In genomic region chr6:167833396-167833763, GRCh38 we compare ENCODE assay signal across 10 cellular contexts. TPM values are rescaled to one million over a fixed set of nuclear protein-coding genes. Genes with fewer than 3 reads are reported as not detected.
A peak's percentile ranks its signal among the peaks of the same experiment; 100 is the strongest.
DNase-seq lines count a peak whose midpoint lies in the region; ATAC-seq and TF ChIP-seq lines count a peak whose summit lies in the region.
"Had no signal": no experiment of that assay in that cellular context is flagged by ENCODE, and none has a peak within 500 bp of the region (broad histone marks: within the 10 kb centered on the region; RNA-seq: fewer than 3 reads in every experiment).

No MANE protein-coding gene starts in this region.

- DNase-seq in prostate gland (ENCODE audit: low spot score) (no peak), G401 (ENCODE audit: low spot score) (no peak), colonic mucosa (no peak), SK-N-SH (no peak), NCI-H345 (lab: John Stamatoyannopoulos, UW) (no peak)
- DNase-seq: NCI-H2081 treated with DMSO at 0.1 percent for 48 hours had no signal

- H3K36me3 ChIP-seq in prostate gland = no peaks in the 10 kb centered on the region
- H3K36me3 ChIP-seq in colonic mucosa = no peaks in the 10 kb centered on the region
- H3K36me3 ChIP-seq in SK-N-SH (replicated peaks in 1 of 2; ENCODE audit: control insufficient read depth in 1 of 2, insufficient read depth in 2 of 2, low read length in 1 of 2) = no peaks in the 10 kb centered on the region

- peaks cover 96% of the 10 kb centered on the region for H3K79me2 ChIP-seq in SK-N-SH (ENCODE audit: insufficient read depth)

- CTCF ChIA-PET in SK-N-SH (lab: Yijun Ruan, JAX) = no interaction called here

- peaks cover 3% of the 10 kb centered on the region for H3K27me3 Mint-ChIP-seq in activated T-helper 17 cell treated with anti-CD3 and anti-CD28 coated beads, Interleukin-2, amount 50 U/mL, for 72 hours

- in situ Hi-C loops in G401 (cut with HindIII; ENCODE audit: low sequenced_read_pairs) = no loop called here

- H3K9ac ChIP-seq in colonic mucosa (ENCODE audit: low read depth in 2 of 2, low read length in 2 of 2) = no peak overlapping the region
- H3K9ac ChIP-seq in SK-N-SH = no peak overlapping the region

- WGBS in prostate gland = 39% methylated on average over 2 of the region's 2 CpGs
- 93% methylated on average over 2 of the region's 2 CpGs for WGBS in SK-N-SH (ENCODE audit: low lambda C conversion rate)

- H3K9me2 ChIP-seq in SK-N-SH = no peaks in the 10 kb centered on the region

- no peak for TF ChIP-seq CTCF in prostate gland (IDR thresholded peaks at IDR 0.05)
- TF ChIP-seq CTCF in colonic mucosa (IDR thresholded peaks at IDR 0.05) = no peak
- no peak for TF ChIP-seq CTCF in SK-N-SH (IDR thresholded peaks at IDR 0.05)

- peaks cover 27% of the 10 kb centered on the region for H3K4me1 Mint-ChIP-seq in activated T-helper 17 cell treated with anti-CD3 and anti-CD28 coated beads, Interleukin-2, amount 50 U/mL, for 72 hours

- TF ChIP-seq POLR2A in prostate gland (IDR thresholded peaks at IDR 0.05) = no peak

- peak overlapping the region; percentile 55 for H3K27ac Mint-ChIP-seq in activated T-helper 17 cell treated with anti-CD3 and anti-CD28 coated beads, Interleukin-2, amount 50 U/mL, for 72 hours

- H3K4me3 Mint-ChIP-seq in activated T-helper 17 cell treated with anti-CD3 and anti-CD28 coated beads, Interleukin-2, amount 50 U/mL, for 72 hours = peak overlapping the region; percentile 90
- H3K4me3 Mint-ChIP-seq: activated naive CD4-positive, alpha-beta T cell treated with anti-CD3 and anti-CD28 coated beads, Interleukin-2, amount 50 U/mL, for 24 hours had no signal

- H3K9me3 ChIP-seq in prostate gland (no peaks in the 10 kb centered on the region), colonic mucosa (no peaks in the 10 kb centered on the region), SK-N-SH (no peaks in the 10 kb centered on the region)

- H2AFZ ChIP-seq in SK-N-SH (ENCODE audit: low read depth) = no peak overlapping the region

- intact Hi-C loops in prostate gland (cut with DNase I) (no loop called here), colonic mucosa (cut with DNase I) (no loop called here)

- no peak for TF ChIP-seq EP300 in SK-N-SH (IDR thresholded peaks at IDR 0.05; ENCODE audit: borderline replicate concordance in 1 of 2, low read depth in 1 of 2, low read length in 1 of 2)

- ATAC-seq in GM19452 (IDR thresholded peaks at IDR 0.05; ENCODE audit: unreplicated experiment) (peak; percentile 3), HG02981 (IDR thresholded peaks at IDR 0.05; ENCODE audit: unreplicated experiment) (peak; percentile 15)
- ATAC-seq in activated T-helper 17 cell treated with anti-CD3 and anti-CD28 coated beads, Interleukin-2, amount 50 U/mL, for 72 hours (replicated peaks) = peak; percentile 62

- POLR2A ChIA-PET in SK-N-SH (lab: Yijun Ruan, JAX) = no interaction called here

- H3K4me3 ChIP-seq in prostate gland (peak overlapping the region in 1 of 2 donors; percentile 4), colonic mucosa (no peak overlapping the region), SK-N-SH (ENCODE audit: low read depth in 2 of 2, low read length in 1 of 2) (no peak overlapping the region)

- H3K27me3 ChIP-seq in prostate gland (replicated peaks; ENCODE audit: insufficient read depth) = no peaks in the 10 kb centered on the region
- no peaks in the 10 kb centered on the region for H3K27me3 ChIP-seq in colonic mucosa
- no peaks in the 10 kb centered on the region for H3K27me3 ChIP-seq in SK-N-SH (ENCODE audit: insufficient read depth)

- TF ChIP-seq RAD21 in SK-N-SH (IDR thresholded peaks at IDR 0.05; ENCODE audit: low read length) = no peak

- H3K9me3 Mint-ChIP-seq in activated T-helper 17 cell treated with anti-CD3 and anti-CD28 coated beads, Interleukin-2, amount 50 U/mL, for 72 hours = no peaks in the 10 kb centered on the region
- H3K9me3 Mint-ChIP-seq: activated naive CD4-positive, alpha-beta T cell treated with anti-CD3 and anti-CD28 coated beads, Interleukin-2, amount 50 U/mL, for 24 hours had no signal

- H3F3A ChIP-seq in SK-N-SH (replicated peaks; ENCODE audit: insufficient read depth) = peaks cover 6% of the 10 kb centered on the region

- H3K27ac ChIP-seq in prostate gland (peak overlapping the region; percentile 63 to 66), colonic mucosa (no peak overlapping the region), SK-N-SH (ENCODE audit: low read depth in 2 of 2, low read length in 1 of 2) (no peak overlapping the region)

- H3K4me2 ChIP-seq in SK-N-SH = no peak overlapping the region

- no peaks in the 10 kb centered on the region for H3K4me1 ChIP-seq in prostate gland (replicated peaks)
- peaks cover 4% of the 10 kb centered on the region for H3K4me1 ChIP-seq in colonic mucosa
- H3K4me1 ChIP-seq in SK-N-SH (ENCODE audit: control insufficient read depth in 1 of 2, insufficient read depth in 2 of 2, low read depth in 1 of 2, low read length in 1 of 2) = peaks cover 8 to 9% of the 10 kb centered on the region in 2 experiments; a peak in 3 of 4 replicates

- peaks cover 11% of the 10 kb centered on the region for H3K36me3 Mint-ChIP-seq in activated T-helper 17 cell treated with anti-CD3 and anti-CD28 coated beads, Interleukin-2, amount 50 U/mL, for 72 hours (ENCODE audit: low read depth)
- H3K36me3 Mint-ChIP-seq: activated naive CD4-positive, alpha-beta T cell treated with anti-CD3 and anti-CD28 coated beads, Interleukin-2, amount 50 U/mL, for 24 hours had no signal

- H4K20me1 ChIP-seq in SK-N-SH (ENCODE audit: insufficient read depth) = peaks cover 82% of the 10 kb centered on the region

TF ChIP-seq in SK-N-SH, 30 proteins besides CTCF, POLR2A, EP300 and RAD21:
- TF ChIP-seq MXI1 (IDR thresholded peaks at IDR 0.05; ENCODE audit: low read depth, low read length) (no peak), TAF1 (IDR thresholded peaks at IDR 0.05; ENCODE audit: borderline replicate concordance, low read depth, low read length) (no peak), REST (IDR thresholded peaks at IDR 0.05; ENCODE audit: low read depth, low read length) (no peak), GABPA (IDR thresholded peaks at IDR 0.05; ENCODE audit: low read depth) (no peak), MEF2A (IDR thresholded peaks at IDR 0.05; ENCODE audit: borderline replicate concordance, low read depth) (no peak), CHD2 (IDR thresholded peaks at IDR 0.05; ENCODE audit: low read length, partially characterized antibody) (no peak), FOXM1 (IDR thresholded peaks at IDR 0.05; ENCODE audit: low read depth) (no peak), USF2 (IDR thresholded peaks at IDR 0.05; ENCODE audit: borderline replicate concordance, low read depth, low read length) (no peak)

RNA-seq across cellular contexts. Expression of gene AFDN, which starts 6.7 kb away (rescaled TPM):
- total RNA-seq in activated T-helper 17 cell treated with anti-CD3 and anti-CD28 coated beads, Interleukin-2, amount 50 U/mL, for 72 hours = 100 to 1,000 TPM in 1 of 2 donors, 10 to 100 TPM in 1; 56.3 to 107 TPM
- total RNA-seq in prostate gland (100 to 1,000 TPM; 171 to 204 TPM), colonic mucosa (100 to 1,000 TPM; 213 to 232 TPM)
- total RNA-seq in G401 (2014; rRNA removed; shearing (Covaris generic)) = 11.9 and 13.8 TPM in 2 replicates
- 21.1 and 25.1 TPM in 2 replicates for polyA plus RNA-seq in SK-N-SH (2012; rRNA removed)
- 16.9 and 18.7 TPM in 2 replicates for polyA plus RNA-seq in SK-N-SH (2012; cell fraction: cytosol; rRNA removed)
- 53.9 and 73.4 TPM in 2 replicates for polyA plus RNA-seq in SK-N-SH (2012; cell fraction: nucleus; rRNA removed)

Comparison
In these comparisons a context has a peak if more than half of its experiments do, and no peak if none do; other contexts are left out.
1. ATAC-seq: peak in every context shown above with its lines; median percentile 62 in activated T-helper 17 cell treated with anti-CD3 and anti-CD28 coated beads, Interleukin-2, amount 50 U/mL, for 72 hours; 15 in HG02981; 3 in GM19452.
2. H3K27ac ChIP-seq: peak in prostate gland (2 of 2); none in colonic mucosa (single experiment) and SK-N-SH (0 of 2).